In the genomic region with DNA sequence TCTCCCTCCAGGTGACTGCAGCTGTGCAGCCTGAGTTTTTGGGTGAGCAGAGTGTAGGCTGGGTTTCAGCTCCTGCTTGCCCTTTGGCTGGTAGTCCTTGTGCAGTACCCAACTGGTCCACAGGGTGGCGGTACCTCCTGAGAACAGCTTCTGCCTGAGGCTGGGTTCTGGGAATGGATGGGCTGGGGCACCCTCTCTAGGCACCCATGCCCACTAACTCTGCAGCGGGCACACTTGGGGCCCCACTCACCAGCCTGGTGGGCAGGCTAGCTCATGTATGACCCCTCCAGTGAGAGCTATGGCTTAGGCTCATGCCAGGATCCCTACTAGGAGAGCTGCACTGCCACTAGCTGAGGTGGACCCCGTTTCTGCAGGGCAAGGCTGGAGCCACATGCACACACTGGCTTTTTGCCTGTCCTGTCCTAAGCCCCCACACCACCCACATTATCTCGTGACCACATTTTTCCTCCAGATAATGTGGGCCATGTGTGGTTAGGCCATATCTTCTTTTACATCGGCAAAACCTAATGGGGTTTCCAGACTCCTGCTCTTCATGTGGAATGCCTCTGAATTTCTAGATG, we compare ENCODE assay signal across 8 cellular contexts. TPM values are rescaled to one million over a fixed set of nuclear protein-coding genes. Genes with fewer than 3 reads are reported as not detected.
DNase-seq lines count a peak whose midpoint lies in the region; ATAC-seq and TF ChIP-seq lines count a peak whose summit lies in the region.

No MANE protein-coding gene starts in this region.

- H3K79me2 ChIP-seq in MM.1S (ENCODE audit: low read length) (no peaks in the 10 kb centered on the region), SU-DHL-6 (ENCODE audit: insufficient read depth, low read length) (no peaks in the 10 kb centered on the region)

- no peak overlapping the region for H3K4me3 Mint-ChIP-seq in activated naive CD8-positive, alpha-beta T cell

- H3F3A ChIP-seq in MM.1S (ENCODE audit: insufficient read depth, low read length) (no peaks in the 10 kb centered on the region), SU-DHL-6 (ENCODE audit: insufficient read depth) (no peaks in the 10 kb centered on the region)

- H3K4me3 ChIP-seq in MM.1S (ENCODE audit: low read length) (no peak overlapping the region), SU-DHL-6 (ENCODE audit: insufficient read depth, low read length, poor library complexity, severe bottlenecking) (no peak overlapping the region), left ventricle myocardium inferior (no peak overlapping the region), gastrocnemius medialis (no peak overlapping the region)

- ATAC-seq in GM21360 (IDR thresholded peaks at IDR 0.05; ENCODE audit: unreplicated experiment) (peak; percentile 69), gastrocnemius medialis (peak; percentile 35 to 80), HG03460 (IDR thresholded peaks at IDR 0.05; ENCODE audit: unreplicated experiment) (no peak)

- no peaks in the 10 kb centered on the region for H3K27me3 ChIP-seq in MM.1S (replicated peaks; ENCODE audit: insufficient read depth, low read length)
- no peaks in the 10 kb centered on the region for H3K27me3 ChIP-seq in SU-DHL-6 (ENCODE audit: low read length)
- peaks cover 2% of the 10 kb centered on the region for H3K27me3 ChIP-seq in left ventricle myocardium inferior (ENCODE audit: low read depth)
- H3K27me3 ChIP-seq in gastrocnemius medialis: no peaks in the 10 kb centered on the region

- H3K9ac ChIP-seq in MM.1S (ENCODE audit: low read length) (no peak overlapping the region), SU-DHL-6 (ENCODE audit: low read length) (no peak overlapping the region)

- H3K9me3 Mint-ChIP-seq in activated naive CD8-positive, alpha-beta T cell (ENCODE audit: low read depth): no peaks in the 10 kb centered on the region

- DNase-seq in CD1c-positive myeloid dendritic cell (ENCODE audit: extremely low spot score): peak; percentile 84
- peak; percentile 60 for DNase-seq in MM.1S
- peak; percentile 85 for DNase-seq in left ventricle myocardium inferior
- DNase-seq in gastrocnemius medialis: peak; percentile 44 to 75

- H3K4me1 Mint-ChIP-seq in activated naive CD8-positive, alpha-beta T cell (ENCODE audit: low read depth): peaks cover 6% of the 10 kb centered on the region

- H3K4me2 ChIP-seq in MM.1S (ENCODE audit: low read depth, low read length): no peak overlapping the region
- H3K4me2 ChIP-seq in SU-DHL-6 (ENCODE audit: low read depth, low read length, poor library complexity, severe bottlenecking): no peak overlapping the region

- H3K36me3 Mint-ChIP-seq in activated naive CD8-positive, alpha-beta T cell: no peaks in the 10 kb centered on the region

- no peaks in the 10 kb centered on the region for H3K9me3 ChIP-seq in MM.1S (replicated peaks; ENCODE audit: insufficient read depth, low read length)
- no peaks in the 10 kb centered on the region for H3K9me3 ChIP-seq in SU-DHL-6 (ENCODE audit: insufficient read depth, low read length)
- H3K9me3 ChIP-seq in left ventricle myocardium inferior (replicated peaks): no peaks in the 10 kb centered on the region
- no peaks in the 10 kb centered on the region for H3K9me3 ChIP-seq in gastrocnemius medialis

- TF ChIP-seq CTCF in MM.1S (IDR thresholded peaks at IDR 0.05; ENCODE audit: low read length): peak; percentile 74
- peak; percentile 90 for TF ChIP-seq CTCF in SU-DHL-6 (IDR thresholded peaks at IDR 0.05; ENCODE audit: insufficient read depth, low read length, poor library complexity, severe bottlenecking)
- peak; percentile 98 for TF ChIP-seq CTCF in left ventricle myocardium inferior (IDR thresholded peaks at IDR 0.05; ENCODE audit: borderline replicate concordance)
- peak; percentile 77 to 93 (median 86) for TF ChIP-seq CTCF in gastrocnemius medialis (IDR thresholded peaks at IDR 0.05 in 4 of 5, conservative IDR thresholded peaks at IDR 0.05 in 1 of 5)

- intact Hi-C loops in left ventricle myocardium inferior (cut with micrococcal nuclease): loop anchor here (5.0 kb wide), 1 partner anchor 132 kb away; no protein-coding TSS in a partner anchor
- intact Hi-C loops in gastrocnemius medialis (cut with DNase I; ENCODE audit: low total_unique reads): loop anchor here (1.0 to 5.0 kb wide), 4 partner anchors 62 to 344 kb away; partner anchors contain the start of genes AHCYL1 and GNAI3

- peaks cover 2% of the 10 kb centered on the region for H3K27me3 Mint-ChIP-seq in activated naive CD8-positive, alpha-beta T cell

- H4K20me1 ChIP-seq in MM.1S (ENCODE audit: insufficient read depth, low read length): no peaks in the 10 kb centered on the region
- no peaks in the 10 kb centered on the region for H4K20me1 ChIP-seq in SU-DHL-6 (ENCODE audit: low read depth, low read length)

- peak overlapping the region; percentile 34 for H3K27ac Mint-ChIP-seq in activated naive CD8-positive, alpha-beta T cell

- H3K4me1 ChIP-seq in MM.1S (ENCODE audit: low read length): peaks cover 13% of the 10 kb centered on the region
- peaks cover 22% of the 10 kb centered on the region for H3K4me1 ChIP-seq in left ventricle myocardium inferior
- peaks cover 10 to 11% of the 10 kb centered on the region in 2 donors for H3K4me1 ChIP-seq in gastrocnemius medialis

- no peak for TF ChIP-seq POLR2A in gastrocnemius medialis (IDR thresholded peaks at IDR 0.05)

- H3K9me2 ChIP-seq in MM.1S (replicated peaks; ENCODE audit: insufficient read depth, low read length) (no peaks in the 10 kb centered on the region), SU-DHL-6 (replicated peaks; ENCODE audit: insufficient read depth, low read length) (no peaks in the 10 kb centered on the region)

- 0 out of 2 replicates have a peak overlapping the region, but pooled peaks have one; percentile 27 for H2AFZ ChIP-seq in MM.1S (ENCODE audit: low read length)
- H2AFZ ChIP-seq in SU-DHL-6 (ENCODE audit: low read depth, low read length, severe bottlenecking): no peak overlapping the region

- H3K27ac ChIP-seq in MM.1S (ENCODE audit: low read length) (no peak overlapping the region), SU-DHL-6 (ENCODE audit: low read depth, low read length) (no peak overlapping the region), left ventricle myocardium inferior (replicated peaks) (no peak overlapping the region), gastrocnemius medialis (no peak overlapping the region)

- H3K36me3 ChIP-seq in MM.1S (replicated peaks; ENCODE audit: insufficient read depth, low read length) (no peaks in the 10 kb centered on the region), SU-DHL-6 (ENCODE audit: low read length) (no peaks in the 10 kb centered on the region), left ventricle myocardium inferior (no peaks in the 10 kb centered on the region), gastrocnemius medialis (no peaks in the 10 kb centered on the region)

- in situ Hi-C loops in gastrocnemius medialis (cut with MboI; ENCODE audit: low sequenced_read_pairs in 4 of 4): loop anchor here (5.0 to 10.0 kb wide), 3 partner anchors 132 to 347 kb away; partner anchors contain the start of gene AHCYL1 (in 1 of the 4)

RNA-seq across cellular contexts. Expression of gene GSTM4, which starts 15.5 kb away (rescaled TPM):
- total RNA-seq in left ventricle myocardium inferior: 36.8 TPM
- total RNA-seq in gastrocnemius medialis: 10 to 100 TPM; 18.1 to 28.9 (median 25.0) TPM

RNA-seq across cellular contexts. Expression of gene AMPD2, which starts 20.7 kb away (rescaled TPM):
- total RNA-seq in left ventricle myocardium inferior (12.9 TPM), gastrocnemius medialis (10 to 100 TPM in 2 of 4 donors, 1 to 10 TPM in 2; 5.3 to 19.4 (median 10.4) TPM)

RNA-seq across cellular contexts. Expression of gene GNAT2, which starts 21.0 kb away (rescaled TPM):
- not detected for total RNA-seq in left ventricle myocardium inferior
- total RNA-seq in gastrocnemius medialis: not detected

RNA-seq across cellular contexts. Expression of gene GSTM2, which starts 27.5 kb away (rescaled TPM):
- total RNA-seq in left ventricle myocardium inferior: 67.3 TPM
- 10 to 100 TPM; 29.2 to 41.4 (median 39.0) TPM for total RNA-seq in gastrocnemius medialis

RNA-seq across cellular contexts. Expression of gene GSTM1, which starts 47.2 kb away (rescaled TPM):
- total RNA-seq in left ventricle myocardium inferior (not detected), gastrocnemius medialis (10 to 100 TPM in 1 of 4 donors, not detected in 3; 30.3 TPM)
